ENCODE assay signal across 8 cellular contexts in genomic region chr2:61764035-61764800, GRCh38.
A peak's percentile ranks its signal among the peaks of the same experiment; 100 is the strongest.
DNase-seq lines count a peak whose midpoint lies in the region; ATAC-seq and TF ChIP-seq lines count a peak whose summit lies in the region.

No MANE protein-coding gene starts in this region.

- no peaks in the 10 kb centered on the region for H3K36me3 ChIP-seq in gastroesophageal sphincter
- no peaks in the 10 kb centered on the region for H3K36me3 ChIP-seq in neutrophil

- ATAC-seq in gastroesophageal sphincter = peak; percentile 99

- H3K27me3 ChIP-seq in gastroesophageal sphincter = no peaks in the 10 kb centered on the region
- peaks cover 31% of the 10 kb centered on the region for H3K27me3 ChIP-seq in neutrophil

- peak; percentile 86 to 90 for TF ChIP-seq POLR2A in gastroesophageal sphincter (IDR thresholded peaks at IDR 0.05)

- peaks cover 4% of the 10 kb centered on the region for H3K27me3 Mint-ChIP-seq in HFFc6 (ENCODE audit: insufficient read depth)
- peaks cover 14% of the 10 kb centered on the region for H3K27me3 Mint-ChIP-seq in activated naive CD4-positive, alpha-beta T cell treated with anti-CD3 and anti-CD28 coated beads, Interleukin-2, amount 10 ng/mL, durations not matched to agents 7 days and 5 days

- H3K9me3 ChIP-seq in gastroesophageal sphincter = no peaks in the 10 kb centered on the region
- peaks cover 6% of the 10 kb centered on the region for H3K9me3 ChIP-seq in neutrophil

- H3K4me1 ChIP-seq in gastroesophageal sphincter = peaks cover 0 to 12% (median 0%) of the 10 kb centered on the region in 3 donors
- H3K4me1 ChIP-seq in neutrophil (ENCODE audit: control insufficient read depth in 1 of 2, insufficient read depth in 1 of 2, low read depth in 1 of 2, low read length in 1 of 2) = peaks cover 6 to 7% of the 10 kb centered on the region in 2 experiments

- H3K4me3 ChIP-seq in gastroesophageal sphincter = peak overlapping the region; percentile 61
- peak overlapping the region; percentile 75 for H3K4me3 ChIP-seq in neutrophil (ENCODE audit: low read depth in 1 of 2, low read length in 1 of 2)

- 0 to 3% methylated on average over 7 to 40 of the region's 70 CpGs for WGBS in gastroesophageal sphincter (ENCODE audit: low coverage in 1 of 2), 2 donors

- CTCF ChIA-PET in activated naive CD4-positive, alpha-beta T cell treated with anti-CD3 and anti-CD28 coated beads, Interleukin-2, amount 10 ng/mL, durations not matched to agents 7 days and 5 days (lab: Charles Lee) = no interaction called here

- H3K36me3 Mint-ChIP-seq in HFFc6 (ENCODE audit: low read depth) = 0 out of 2 replicates have a peak, but pooled peaks cover 5% of the 10 kb centered on the region
- peaks cover 2% of the 10 kb centered on the region for H3K36me3 Mint-ChIP-seq in activated naive CD4-positive, alpha-beta T cell treated with anti-CD3 and anti-CD28 coated beads, Interleukin-2, amount 10 ng/mL, durations not matched to agents 7 days and 5 days

- peaks cover 25% of the 10 kb centered on the region for H3K4me1 Mint-ChIP-seq in HFFc6 (ENCODE audit: low read depth)
- H3K4me1 Mint-ChIP-seq in activated naive CD4-positive, alpha-beta T cell treated with anti-CD3 and anti-CD28 coated beads, Interleukin-2, amount 10 ng/mL, durations not matched to agents 7 days and 5 days = peaks cover 15% of the 10 kb centered on the region

- H3K27ac Mint-ChIP-seq in HFFc6 = peak overlapping the region; percentile 100
- H3K27ac Mint-ChIP-seq in activated naive CD4-positive, alpha-beta T cell treated with anti-CD3 and anti-CD28 coated beads, Interleukin-2, amount 10 ng/mL, durations not matched to agents 7 days and 5 days = peak overlapping the region; percentile 96

- H3K27ac ChIP-seq in gastroesophageal sphincter = peak overlapping the region; percentile 92 to 95 (median 94)
- peak overlapping the region; percentile 64 for H3K27ac ChIP-seq in neutrophil
- peak overlapping the region; percentile 96 for H3K27ac ChIP-seq in substantia nigra (ENCODE audit: low read depth, low read length, poor library complexity, severe bottlenecking)

- peak overlapping the region; percentile 97 for H3K4me3 Mint-ChIP-seq in HFFc6
- peak overlapping the region; percentile 88 for H3K4me3 Mint-ChIP-seq in activated naive CD4-positive, alpha-beta T cell treated with anti-CD3 and anti-CD28 coated beads, Interleukin-2, amount 10 ng/mL, durations not matched to agents 7 days and 5 days

- TF ChIP-seq CTCF in HFFc6 (IDR thresholded peaks at IDR 0.05) (no peak), gastroesophageal sphincter (IDR thresholded peaks at IDR 0.05) (peak in 1 of 4 experiments; percentile 1), neutrophil (IDR thresholded peaks at IDR 0.05) (no peak)

- in situ Hi-C loops in SK-MEL-5 (cut with HindIII; ENCODE audit: low pct_unique_long_range_greater_than_20kb, low sequenced_read_pairs) = no loop called here

- TF ChIP-seq EP300 in gastroesophageal sphincter (IDR thresholded peaks at IDR 0.05) = peak; percentile 23

- DNase-seq in GM04504 (ENCODE audit: low read depth) (peak; percentile 95), HFFc6 (peak; percentile 97), NAMALWA (ENCODE audit: low spot score) (peak; percentile 98), SK-MEL-5 (ENCODE audit: low read depth, low spot score) (peak; percentile 99), substantia nigra (lab: John Stamatoyannopoulos, UW) (peak; percentile 69 to 99 (median 97))
- peak; percentile 97 for DNase-seq in activated naive CD4-positive, alpha-beta T cell treated with anti-CD3 and anti-CD28 coated beads, Interleukin-2, amount 10 ng/mL, durations not matched to agents 7 days and 5 days

- H3K9me3 Mint-ChIP-seq in HFFc6 = peaks cover 5% of the 10 kb centered on the region
- H3K9me3 Mint-ChIP-seq in activated naive CD4-positive, alpha-beta T cell treated with anti-CD3 and anti-CD28 coated beads, Interleukin-2, amount 10 ng/mL, durations not matched to agents 7 days and 5 days = peaks cover 5% of the 10 kb centered on the region

Comparison
In these comparisons a context has a peak if more than half of its experiments do, and no peak if none do; other contexts are left out.
1. Peak in every context shown above with its lines: DNase-seq, ATAC-seq, H3K4me3 ChIP-seq and H3K27ac ChIP-seq.